Comparison of ENCODE assay signal across 19 cellular contexts in genomic region chr3:108757404-108757982, GRCh38. TPM values are rescaled to one million over a fixed set of nuclear protein-coding genes. Genes with fewer than 3 reads are reported as not detected.
DNase-seq lines count a peak whose midpoint lies in the region; ATAC-seq and TF ChIP-seq lines count a peak whose summit lies in the region.
"Had no signal": no experiment of that assay in that cellular context is flagged by ENCODE, and none has a peak within 500 bp of the region (broad histone marks: within the 10 kb centered on the region; RNA-seq: fewer than 3 reads in every experiment).

TSS of gene RETNLB (minus strand) at chr3:108757410. CDS start at chr3:108757185, 225 bp downstream.

- in situ Hi-C loops in GM23248 (cut with MboI) = no loop called here

- H3F3A ChIP-seq in neural progenitor cell (ENCODE audit: low read depth) = no peaks in the 10 kb centered on the region
- H3F3A ChIP-seq in GM23248 (ENCODE audit: insufficient read depth) = no peaks in the 10 kb centered on the region

- H3K9ac ChIP-seq in neural progenitor cell (no peak within 1 kb of the TSS), GM23248 (no peak within 1 kb of the TSS)

- TF ChIP-seq CTCF in neural progenitor cell (IDR thresholded peaks at IDR 0.05) = no peak

- H3K27me3 ChIP-seq in neural progenitor cell = no peaks in the 10 kb centered on the region
- no peaks in the 10 kb centered on the region for H3K27me3 ChIP-seq in GM23248 (replicated peaks; ENCODE audit: insufficient read depth)
- H3K27me3 ChIP-seq: sigmoid colon, upper lobe of left lung had no signal

- H3K79me2 ChIP-seq in neural progenitor cell (ENCODE audit: low read depth) (no peaks in the 10 kb centered on the region), GM23248 (ENCODE audit: insufficient read depth) (no peaks in the 10 kb centered on the region)

- no peaks in the 10 kb centered on the region for H3K4me1 ChIP-seq in neural progenitor cell
- no peaks in the 10 kb centered on the region for H3K4me1 ChIP-seq in GM23248 (ENCODE audit: insufficient read depth)
- H3K4me1 ChIP-seq: sigmoid colon, upper lobe of left lung had no signal

- 2 to 3% methylated on average over 3 of the region's 3 CpGs for WGBS in GM23248 (ENCODE audit: low coverage in 1 of 2, low lambda C conversion rate in 2 of 2, missing lambda C conversion rate in 2 of 2), 2 experiments

- H2AFZ ChIP-seq in neural progenitor cell (replicated peaks) (no peak within 1 kb of the TSS), GM23248 (no peak within 1 kb of the TSS)

- H3K9me3 ChIP-seq in neural progenitor cell (ENCODE audit: low read depth) (no peaks in the 10 kb centered on the region), GM23248 (ENCODE audit: low read depth) (no peaks in the 10 kb centered on the region)
- H3K9me3 ChIP-seq: sigmoid colon, upper lobe of left lung had no signal

- H3K9me3 Mint-ChIP-seq in central memory CD8-positive, alpha-beta T cell = no peaks in the 10 kb centered on the region
- H3K9me3 Mint-ChIP-seq in activated naive CD8-positive, alpha-beta T cell treated with anti-CD3 and anti-CD28 coated beads for 36 hours = no peaks in the 10 kb centered on the region
- H3K9me3 Mint-ChIP-seq in neural progenitor cell = peaks cover 2% of the 10 kb centered on the region

- peak within 1 kb of the TSS; percentile 14 for H3K27ac Mint-ChIP-seq in central memory CD8-positive, alpha-beta T cell (ENCODE audit: low read depth)
- no peak within 1 kb of the TSS for H3K27ac Mint-ChIP-seq in activated naive CD8-positive, alpha-beta T cell treated with anti-CD3 and anti-CD28 coated beads for 36 hours
- H3K27ac Mint-ChIP-seq in neural progenitor cell = no peak within 1 kb of the TSS

- no peak within 1 kb of the TSS for H3K27ac ChIP-seq in neural progenitor cell
- no peak within 1 kb of the TSS for H3K27ac ChIP-seq in GM23248
- H3K27ac ChIP-seq: sigmoid colon, upper lobe of left lung had no signal

- no peak within 1 kb of the TSS for H3K4me3 Mint-ChIP-seq in central memory CD8-positive, alpha-beta T cell
- no peak within 1 kb of the TSS for H3K4me3 Mint-ChIP-seq in activated naive CD8-positive, alpha-beta T cell treated with anti-CD3 and anti-CD28 coated beads for 36 hours
- H3K4me3 Mint-ChIP-seq in neural progenitor cell = no peak within 1 kb of the TSS

- no peaks in the 10 kb centered on the region for H3K27me3 Mint-ChIP-seq in central memory CD8-positive, alpha-beta T cell
- H3K27me3 Mint-ChIP-seq in activated naive CD8-positive, alpha-beta T cell treated with anti-CD3 and anti-CD28 coated beads for 36 hours = no peaks in the 10 kb centered on the region
- no peaks in the 10 kb centered on the region for H3K27me3 Mint-ChIP-seq in neural progenitor cell (ENCODE audit: insufficient read depth, low read depth)

- no peaks in the 10 kb centered on the region for H3K9me2 ChIP-seq in GM23248 (ENCODE audit: insufficient read depth)

- DNase-seq in DMS153 (lab: John Stamatoyannopoulos, UW) (peak; percentile 72), NCI-H1092 (lab: John Stamatoyannopoulos, UW) (peak; percentile 77), NCI-H2196 treated with DMSO at 0.1 percent for 48 hours (lab: John Stamatoyannopoulos, UW; ENCODE audit: unreplicated experiment) (peak; percentile 95), neural progenitor cell (ENCODE audit: low spot score) (no peak), GM23248 (no peak)
- DNase-seq in central memory CD8-positive, alpha-beta T cell (ENCODE audit: low spot score in 2 of 2) = no peak
- no peak for DNase-seq in activated naive CD8-positive, alpha-beta T cell treated with anti-CD3 and anti-CD28 coated beads for 36 hours
- no peak for DNase-seq in activated naive CD4-positive, alpha-beta T cell treated with Interleukin-2 at 50 U/mL for 16 hours
- DNase-seq: activated CD8-positive, alpha-beta memory T cell treated with anti-CD3 and anti-CD28 coated beads, Interleukin-2, amount 50 U/mL, for 48 hours; cerebellar nuclear complex; foreskin fibroblast; Right ventricle myocardium superior; sigmoid colon; stimulated activated CD4-positive, alpha-beta T cell treated with anti-CD3 and anti-CD28 coated beads, Interleukin-4, amount 100 ng/mL, for 4 hours; upper lobe of left lung had no signal

- H3K36me3 ChIP-seq in neural progenitor cell (no peaks in the 10 kb centered on the region), GM23248 (ENCODE audit: low read depth) (no peaks in the 10 kb centered on the region)
- H3K36me3 ChIP-seq: sigmoid colon, upper lobe of left lung had no signal

- H3K4me3 ChIP-seq in neural progenitor cell = no peak within 1 kb of the TSS
- H3K4me3 ChIP-seq in GM23248 = no peak within 1 kb of the TSS
- H3K4me3 ChIP-seq: sigmoid colon, upper lobe of left lung had no signal

- H3K4me2 ChIP-seq in neural progenitor cell (no peak within 1 kb of the TSS), GM23248 (ENCODE audit: unreplicated experiment) (no peak within 1 kb of the TSS)

- no peaks in the 10 kb centered on the region for H4K20me1 ChIP-seq in neural progenitor cell (ENCODE audit: low read depth)
- no peaks in the 10 kb centered on the region for H4K20me1 ChIP-seq in GM23248 (ENCODE audit: insufficient read depth)

- no peaks in the 10 kb centered on the region for H3K36me3 Mint-ChIP-seq in central memory CD8-positive, alpha-beta T cell (ENCODE audit: insufficient read depth)
- peaks cover 2% of the 10 kb centered on the region for H3K36me3 Mint-ChIP-seq in activated naive CD8-positive, alpha-beta T cell treated with anti-CD3 and anti-CD28 coated beads for 36 hours
- no peaks in the 10 kb centered on the region for H3K36me3 Mint-ChIP-seq in neural progenitor cell

- H3K4me1 Mint-ChIP-seq in central memory CD8-positive, alpha-beta T cell = peaks cover 17% of the 10 kb centered on the region
- peaks cover 1% of the 10 kb centered on the region for H3K4me1 Mint-ChIP-seq in activated naive CD8-positive, alpha-beta T cell treated with anti-CD3 and anti-CD28 coated beads for 36 hours
- H3K4me1 Mint-ChIP-seq in neural progenitor cell = no peaks in the 10 kb centered on the region

- ATAC-seq in central memory CD8-positive, alpha-beta T cell (replicated peaks; ENCODE audit: extremely low read depth, poor library complexity, severe bottlenecking) = no peak

RNA-seq across cellular contexts. Expression of gene RETNLB, which starts in this region (rescaled TPM):
- total RNA-seq in activated naive CD8-positive, alpha-beta T cell treated with anti-CD3 and anti-CD28 coated beads for 36 hours = not detected
- total RNA-seq in neural progenitor cell (ENCODE audit: low replicate concordance) = not detected in 2 replicates
- not detected in 2 replicates for total RNA-seq in GM23248 (2014; rRNA removed; shearing (Covaris generic))
- not detected in 2 replicates for polyA plus RNA-seq in GM23248 (2016; fragmentation: Nextera tagmentation; extraction: Ambion mirVana)
- total RNA-seq: lung microvascular endothelial cell; M059J; Right ventricle myocardium superior; sigmoid colon; T-helper 2 cell treated with Interferon-gamma antibody and Interleukin-4, amounts not matched to agents 100 ng/mL and 5 ng/mL, for 36 hours; upper lobe of left lung had no signal
- polyA plus RNA-seq: neural cell had no signal

Comparison
In these comparisons a context has a peak if more than half of its experiments do, and no peak if none do; other contexts are left out.
1. DNase-seq: peak in DMS153 (single experiment), NCI-H1092 (single experiment) and NCI-H2196 treated with DMSO at 0.1 percent for 48 hours (single experiment); none in central memory CD8-positive, alpha-beta T cell (0 of 2), activated naive CD8-positive, alpha-beta T cell treated with anti-CD3 and anti-CD28 coated beads for 36 hours (single experiment), neural progenitor cell (single experiment), GM23248 (single experiment) and activated naive CD4-positive, alpha-beta T cell treated with Interleukin-2 at 50 U/mL for 16 hours (single experiment).